Comparison of ENCODE assay signal across 15 cellular contexts in genomic region chr2:105712981-105713596, GRCh38. TPM values are rescaled to one million over a fixed set of nuclear protein-coding genes. Genes with fewer than 3 reads are reported as not detected.
A peak's percentile ranks its signal among the peaks of the same experiment; 100 is the strongest.
DNase-seq lines count a peak whose midpoint lies in the region; ATAC-seq, FAIRE-seq and TF ChIP-seq lines count a peak whose summit lies in the region.
"Had no signal": no experiment of that assay in that cellular context is flagged by ENCODE, and none has a peak within 500 bp of the region (broad histone marks: within the 10 kb centered on the region; RNA-seq: fewer than 3 reads in every experiment).

No MANE protein-coding gene starts in this region.

- BruUV-seq in PC-9 (replicated peaks; lab: Mats Ljungman, UMichigan), result no TSS peak

- no peaks in the 10 kb centered on the region for H3K79me2 ChIP-seq in PC-9 (ENCODE audit: low read depth)

- no peaks in the 10 kb centered on the region for H4K20me1 ChIP-seq in PC-9 (ENCODE audit: insufficient read depth)

- H3K27ac Mint-ChIP-seq in WTC11, result no peak overlapping the region
- no peak overlapping the region for H3K27ac Mint-ChIP-seq in CD8-positive, alpha-beta T cell
- H3K27ac Mint-ChIP-seq: CD4-positive, alpha-beta T cell; natural killer cell treated with Interleukin-12 subunit alpha and Interleukin-12 subunit beta and Interleukin-15 and Interleukin-18, amount 100 ng/mL, for 72 hours had no signal

- H3K36me3 ChIP-seq in PC-9 (ENCODE audit: low read depth), result no peaks in the 10 kb centered on the region
- H3K36me3 ChIP-seq in stomach, result no peaks in the 10 kb centered on the region
- H3K36me3 ChIP-seq in CD8-positive, alpha-beta T cell (ENCODE audit: insufficient read depth, low read length), result no peaks in the 10 kb centered on the region

- DNase-seq in A172 (ENCODE audit: low spot score) (peak; percentile 31), GM12892 (ENCODE audit: insufficient read length) (no peak), PC-9 (no peak), fibroblast of mammary gland (ENCODE audit: low read depth) (peak; percentile 78), stomach (no peak), WTC11 (ENCODE audit: low spot score) (no peak), NCI-H187 (lab: John Stamatoyannopoulos, UW) (no peak)
- no peak for DNase-seq in CD8-positive, alpha-beta T cell
- DNase-seq: activated CD4-positive, alpha-beta T cell treated with anti-CD3 and anti-CD28 coated beads for 1 hour; activated naive CD4-positive, alpha-beta T cell treated with Interleukin-2 at 50 U/mL for 16 hours; CD4-positive, alpha-beta T cell; NCI-H1092 treated with DMSO at 0.1 percent for 48 hours; stimulated activated CD4-positive, alpha-beta T cell treated with anti-CD3 and anti-CD28 coated beads, Interleukin-2, amount 100 ng/mL, for 48 hours had no signal

- H3K9me2 ChIP-seq in PC-9 (ENCODE audit: insufficient read depth), result no peaks in the 10 kb centered on the region

- H3K4me3 ChIP-seq in PC-9 (no peak overlapping the region), fibroblast of mammary gland (ENCODE audit: control insufficient read depth, low read depth, low read length) (no peak overlapping the region), stomach (no peak overlapping the region)
- no peak overlapping the region for H3K4me3 ChIP-seq in CD8-positive, alpha-beta T cell (ENCODE audit: low read depth, low read length)
- H3K4me3 ChIP-seq: dorsolateral prefrontal cortex had no signal

- no peaks in the 10 kb centered on the region for H3K36me3 Mint-ChIP-seq in WTC11
- H3K36me3 Mint-ChIP-seq in CD8-positive, alpha-beta T cell, result no peaks in the 10 kb centered on the region
- H3K36me3 Mint-ChIP-seq: natural killer cell treated with Interleukin-12 subunit alpha and Interleukin-12 subunit beta and Interleukin-15 and Interleukin-18, amount 100 ng/mL, for 72 hours had no signal

- TF ChIP-seq CTCF in PC-9 (conservative IDR thresholded peaks at IDR 0.05) (no peak), fibroblast of mammary gland (conservative IDR thresholded peaks at IDR 0.05; ENCODE audit: control insufficient read depth, insufficient read depth, low read depth, low read length) (no peak), stomach (IDR thresholded peaks at IDR 0.05) (no peak), WTC11 (IDR thresholded peaks at IDR 0.05) (no peak)
- no peak for TF ChIP-seq CTCF in CD8-positive, alpha-beta T cell (IDR thresholded peaks at IDR 0.05)

- WGBS in stomach, 5 donors, result 77 to 96% (median 85%) methylated on average over 6 of the region's 6 CpGs

- H2AFZ ChIP-seq in PC-9, result no peak overlapping the region

- H3F3A ChIP-seq in PC-9 (ENCODE audit: insufficient read depth, low read depth), result no peaks in the 10 kb centered on the region

- H3K9me3 ChIP-seq in PC-9 (ENCODE audit: insufficient read depth, low read depth) (no peaks in the 10 kb centered on the region), stomach (no peaks in the 10 kb centered on the region)
- H3K9me3 ChIP-seq in CD8-positive, alpha-beta T cell (ENCODE audit: low read length), result no peaks in the 10 kb centered on the region

- peaks cover 8% of the 10 kb centered on the region; the same call in 1 of the 2 replicates for H3K9me3 Mint-ChIP-seq in WTC11
- no peaks in the 10 kb centered on the region for H3K9me3 Mint-ChIP-seq in CD8-positive, alpha-beta T cell
- H3K9me3 Mint-ChIP-seq: CD4-positive, alpha-beta T cell; natural killer cell treated with Interleukin-12 subunit alpha and Interleukin-12 subunit beta and Interleukin-15 and Interleukin-18, amount 100 ng/mL, for 72 hours had no signal

- CTCF ChIA-PET in PC-9 (lab: Charles Lee), result no interaction called here
- CTCF ChIA-PET in WTC11 (lab: Charles Lee), result no interaction called here
- CTCF ChIA-PET in CD8-positive, alpha-beta T cell (lab: Charles Lee), result no interaction called here

- H3K27ac ChIP-seq in PC-9, result no peak overlapping the region
- no peak overlapping the region for H3K27ac ChIP-seq in stomach
- H3K27ac ChIP-seq in CD8-positive, alpha-beta T cell (ENCODE audit: low read depth, low read length), result no peak overlapping the region

- no peak for TF ChIP-seq EP300 in stomach (IDR thresholded peaks at IDR 0.05)

- POLR2A ChIA-PET in PC-9 (lab: Charles Lee; ENCODE audit: unreplicated experiment) (no interaction called here), WTC11 (lab: Charles Lee) (no interaction called here)
- POLR2A ChIA-PET in CD8-positive, alpha-beta T cell (lab: Charles Lee), result no interaction called here

- no peaks in the 10 kb centered on the region for H3K4me1 ChIP-seq in PC-9 (replicated peaks; ENCODE audit: insufficient read depth)
- peaks cover 0 to 9% (median 4%) of the 10 kb centered on the region in 4 donors for H3K4me1 ChIP-seq in stomach
- H3K4me1 ChIP-seq in CD8-positive, alpha-beta T cell (ENCODE audit: insufficient read depth, low read length), result no peaks in the 10 kb centered on the region

- H3K27me3 Mint-ChIP-seq in WTC11 (ENCODE audit: low read depth), result peaks cover 7% of the 10 kb centered on the region; the same call in 1 of the 2 replicates
- peaks cover 3% of the 10 kb centered on the region for H3K27me3 Mint-ChIP-seq in CD8-positive, alpha-beta T cell (ENCODE audit: low read depth)
- H3K27me3 Mint-ChIP-seq: CD4-positive, alpha-beta T cell had no signal

- intact Hi-C loops in PC-9 (cut with micrococcal nuclease; ENCODE audit: unreplicated experiment) (no loop called here), stomach (cut with DNase I; ENCODE audit: low total_unique reads) (no loop called here)
- intact Hi-C loops in CD8-positive, alpha-beta T cell (cut with DNase I, micrococcal nuclease), result no loop called here

- no peak for ATAC-seq in WTC11
- ATAC-seq in CD8-positive, alpha-beta T cell, result no peak

- H3K4me2 ChIP-seq in PC-9, result peak overlapping the region; percentile 23

- H3K4me1 Mint-ChIP-seq in WTC11, result peaks cover 11% of the 10 kb centered on the region
- no peaks in the 10 kb centered on the region for H3K4me1 Mint-ChIP-seq in CD8-positive, alpha-beta T cell (ENCODE audit: low read depth)

- H3K4me3 Mint-ChIP-seq in WTC11, result no peak overlapping the region
- H3K4me3 Mint-ChIP-seq in CD8-positive, alpha-beta T cell, result no peak overlapping the region
- H3K4me3 Mint-ChIP-seq: CD4-positive, alpha-beta T cell; natural killer cell treated with Interleukin-12 subunit alpha and Interleukin-12 subunit beta and Interleukin-15 and Interleukin-18, amount 100 ng/mL, for 72 hours had no signal

- TF ChIP-seq POLR2A in GM12892 (IDR thresholded peaks at IDR 0.05; ENCODE audit: low read depth, low read length), result no peak
- TF ChIP-seq POLR2A in stomach (IDR thresholded peaks at IDR 0.05), result no peak

- H3K27me3 ChIP-seq in PC-9 (ENCODE audit: insufficient read depth, low read depth) (peaks cover 84% of the 10 kb centered on the region), stomach (no peaks in the 10 kb centered on the region)
- H3K27me3 ChIP-seq in CD8-positive, alpha-beta T cell (ENCODE audit: insufficient read depth, low read length), result no peaks in the 10 kb centered on the region
- H3K27me3 ChIP-seq: dorsolateral prefrontal cortex had no signal

- FAIRE-seq in GM12892 (lab: Jason Lieb, UNC), result peak; percentile 14

TF ChIP-seq in WTC11, 78 proteins besides CTCF, POLR2A, EP300 and RAD21 (continues in another document):
- TF ChIP-seq MYBL2 (CRISPR knock-in tag; IDR thresholded peaks at IDR 0.05), result no peak
- no peak for TF ChIP-seq TEAD4 (CRISPR knock-in tag; IDR thresholded peaks at IDR 0.05)
- no peak for TF ChIP-seq NR2C2 (CRISPR knock-in tag; IDR thresholded peaks at IDR 0.05)
- TF ChIP-seq AFF4 (CRISPR knock-in tag; IDR thresholded peaks at IDR 0.05; ENCODE audit: borderline replicate concordance), result no peak

RNA-seq across cellular contexts. Expression of gene NCK2, which starts 31.6 kb away (rescaled TPM):
- total RNA-seq in A172 (2014; rRNA removed; shearing (Covaris generic)), result 29.1 and 44.0 TPM in 2 replicates
- polyA plus RNA-seq in GM12892 (2012; ENCODE audit: missing spikeins), result 26.4 TPM
- total RNA-seq in PC-9 (2021) (26.0 and 30.8 TPM in 2 replicates), stomach (10 to 100 TPM; 27.0 to 88.9 (median 40.3) TPM), WTC11 (2021) (63.7 to 75.4 TPM (median 65.1 TPM) in 3 replicates)
- 10 to 100 TPM; 23.1 to 61.6 (median 45.5) TPM for polyA plus RNA-seq in stomach
- 10 to 100 TPM; 59.0 to 60.3 TPM for total RNA-seq in CD8-positive, alpha-beta T cell

Comparison
In these comparisons a context has a peak if more than half of its experiments do, and no peak if none do; other contexts are left out.
1. DNase-seq: peak in A172 (single experiment) and fibroblast of mammary gland (single experiment); none in GM12892 (single experiment), PC-9 (0 of 2), stomach (single experiment), WTC11 (single experiment), NCI-H187 (0 of 2) and CD8-positive, alpha-beta T cell (0 of 7).